In genomic region chr19:6632002-6632621, GRCh38 we compare ENCODE assay signal across 8 cellular contexts. TPM values are rescaled to one million over a fixed set of nuclear protein-coding genes. Genes with fewer than 3 reads are reported as not detected.
DNase-seq lines count a peak whose midpoint lies in the region; ATAC-seq and TF ChIP-seq lines count a peak whose summit lies in the region.

No MANE protein-coding gene starts in this region.

- H3K36me3 ChIP-seq in left lung, result no peaks in the 10 kb centered on the region

- H3K4me3 ChIP-seq in AG04449 (ENCODE audit: low read depth, low read length) (no peak overlapping the region), left lung (no peak overlapping the region)

- POLR2A ChIA-PET in AG04449 (lab: Yijun Ruan, JAX), result no interaction called here

- H3K27me3 ChIP-seq in left lung, result peaks cover 0 to 1% of the 10 kb centered on the region in 2 donors

- peak; percentile 59 for ATAC-seq in GM21737 (IDR thresholded peaks at IDR 0.05; ENCODE audit: unreplicated experiment)
- peak; percentile 56 to 75 for ATAC-seq in activated CD4-positive, CD25-positive, alpha-beta regulatory T cell treated with anti-CD3 and anti-CD28 coated beads, Interleukin-2, amount 50 U/mL, for 24 hours
- peak; percentile 97 for ATAC-seq in left lung
- ATAC-seq in HG03565 (IDR thresholded peaks at IDR 0.05; ENCODE audit: unreplicated experiment), result no peak

- CTCF ChIA-PET in AG04449 (lab: Yijun Ruan, JAX), result interaction anchor here (0.6 to 6.7 kb wide), 33 partner anchors 9 to 232 kb away, joined by 3 to 93 read pairs (median 4); no protein-coding TSS in a partner anchor

- H3K4me1 ChIP-seq in left lung, result no peaks in the 10 kb centered on the region

- H3K27ac ChIP-seq in left lung, result no peak overlapping the region

- TF ChIP-seq CTCF in AG04449 (IDR thresholded peaks at IDR 0.05; ENCODE audit: insufficient read depth, low read length, missing control alignments) (peak; percentile 77), left lung (IDR thresholded peaks at IDR 0.05) (peak; percentile 81 to 87)

- intact Hi-C loops in left lung (cut with DNase I), result loop anchor here in 1 of 2 donors (5.0 to 10.0 kb wide), 2 partner anchors 117 to 230 kb away; no protein-coding TSS in a partner anchor

- no peaks in the 10 kb centered on the region for H3K9me3 ChIP-seq in left lung

- DNase-seq in AG04449 (ENCODE audit: low read depth, low spot score), result no peak
- peak; percentile 70 for DNase-seq in NCI-H345 (lab: John Stamatoyannopoulos, UW)
- DNase-seq in cerebellum (ENCODE audit: low spot score), result peak; percentile 56
- peak in 1 of 2 donors; percentile 53 for DNase-seq in left lung
- DNase-seq in stimulated activated CD4-positive, alpha-beta T cell treated with anti-CD3 and anti-CD28 coated beads, TNF-alpha, amount 100 ng/mL, for 1 hour (ENCODE audit: low read depth in 3 of 3, low spot score in 1 of 3), result peak; percentile 38 to 78 (median 74)

RNA-seq across cellular contexts. Expression of gene TNFSF14, which starts 37.8 kb away (rescaled TPM):
- total RNA-seq in cerebellum (not detected), left lung (1 to 10 TPM; 2.1 to 6.2 TPM)

RNA-seq across cellular contexts. Expression of gene CD70, which starts 41.2 kb away (rescaled TPM):
- total RNA-seq in cerebellum (not detected), left lung (under 1 TPM in 1 of 2 donors, not detected in 1; 0.42 TPM)
